Comparison of ENCODE assay signal across 8 cellular contexts in the genomic region with DNA sequence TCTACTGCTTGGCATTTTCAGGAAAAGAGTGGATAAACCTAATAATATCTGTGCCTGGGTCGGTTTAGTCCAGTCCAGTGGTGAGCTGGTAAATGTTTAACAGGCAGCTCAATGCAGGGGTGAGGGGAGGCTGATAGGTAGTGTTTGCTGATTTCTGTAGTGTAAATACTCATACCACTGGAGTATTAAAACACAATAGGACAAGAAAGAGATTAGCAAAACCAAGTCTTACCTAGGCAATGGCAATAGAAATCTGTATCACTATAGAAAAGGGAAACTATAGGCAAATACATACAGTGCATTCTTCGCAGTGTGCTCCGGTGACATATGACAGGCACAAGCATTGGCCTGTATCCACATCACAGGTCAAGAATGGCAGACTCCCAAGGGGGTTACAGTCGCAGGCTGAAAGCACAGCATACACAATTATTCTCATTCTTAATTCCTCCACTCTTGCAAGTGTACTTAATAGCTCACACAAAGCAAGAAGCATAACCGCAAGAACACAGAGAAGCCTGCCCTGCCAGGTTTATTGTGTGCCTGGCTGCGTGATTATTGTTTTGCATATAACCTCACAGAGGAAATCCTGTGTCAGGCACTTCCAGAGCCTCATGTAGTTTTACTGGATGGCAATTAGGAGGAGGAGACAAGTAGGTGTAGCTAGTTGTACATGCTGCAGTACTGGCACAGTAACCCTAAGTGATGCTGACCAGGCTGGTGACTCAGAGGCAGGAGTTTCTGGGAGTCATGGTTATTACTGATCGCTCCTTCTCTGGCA. TPM values are rescaled to one million over a fixed set of nuclear protein-coding genes. Genes with fewer than 3 reads are reported as not detected.
DNase-seq lines count a peak whose midpoint lies in the region; ATAC-seq and TF ChIP-seq lines count a peak whose summit lies in the region.

No MANE protein-coding gene starts in this region.

- intact Hi-C loops in breast epithelium (cut with DNase I; ENCODE audit: low total_unique reads), result no loop called here

- peak; percentile 50 for DNase-seq in DMS153 treated with DMSO at 0.1 percent for 48 hours (lab: John Stamatoyannopoulos, UW; ENCODE audit: unreplicated experiment)
- peak; percentile 85 for DNase-seq in LNCaP clone FGC (ENCODE audit: low read depth)
- DNase-seq in breast epithelium (ENCODE audit: low spot score in 2 of 2), result peak in 1 of 2 donors; percentile 35
- DNase-seq in NOMO-1 treated with DMSO at 0.1 percent for 48 hours (lab: John Stamatoyannopoulos, UW; ENCODE audit: unreplicated experiment), result no peak
- DNase-seq in activated naive CD4-positive, alpha-beta T cell treated with Interleukin-2 at 50 U/mL for 16 hours, result no peak
- DNase-seq in hippocampal formation (lab: John Stamatoyannopoulos, UW), result no peak

- H3K4me3 ChIP-seq in LNCaP clone FGC (ENCODE audit: low read depth, low read length) (peak overlapping the region; percentile 23), breast epithelium (no peak overlapping the region), mesodermal cell (ENCODE audit: extremely low read depth, insufficient read depth, low read length, poor library complexity, severe bottlenecking) (no peak overlapping the region)

- ATAC-seq in GM19351 (IDR thresholded peaks at IDR 0.05; ENCODE audit: unreplicated experiment), result no peak

- WGBS in mesodermal cell (ENCODE audit: insufficient coverage in 2 of 2), 2 experiments, result 82 to 91% methylated on average over 6 of the region's 7 CpGs

- H3K36me3 ChIP-seq in breast epithelium, result no peaks in the 10 kb centered on the region
- H3K36me3 ChIP-seq in mesodermal cell (ENCODE audit: control insufficient read depth, insufficient read depth, low read length), result no peaks in the 10 kb centered on the region

- H3K27ac ChIP-seq in breast epithelium (peak overlapping the region; percentile 57 to 81), mesodermal cell (ENCODE audit: low read depth, low read length, severe bottlenecking) (peak overlapping the region; percentile 89)

- TF ChIP-seq POLR2A in breast epithelium (IDR thresholded peaks at IDR 0.05), result no peak

- H3K9me3 ChIP-seq in breast epithelium (no peaks in the 10 kb centered on the region), mesodermal cell (ENCODE audit: control insufficient read depth, low read length) (no peaks in the 10 kb centered on the region)

- peaks cover 0 to 4% of the 10 kb centered on the region in 2 donors for H3K4me1 ChIP-seq in breast epithelium
- H3K4me1 ChIP-seq in mesodermal cell (ENCODE audit: control insufficient read depth, insufficient read depth, low read length, poor library complexity, severe bottlenecking), result peaks cover 30% of the 10 kb centered on the region

- H3K27me3 ChIP-seq in breast epithelium, result no peaks in the 10 kb centered on the region

- TF ChIP-seq CTCF in LNCaP clone FGC (IDR thresholded peaks at IDR 0.05; ENCODE audit: control insufficient read depth, extremely low read depth, insufficient read depth), result no peak
- no peak for TF ChIP-seq CTCF in breast epithelium (IDR thresholded peaks at IDR 0.05)

RNA-seq across cellular contexts. Expression of a gene that starts 35.0 kb away (rescaled TPM):
- under 1 TPM; 0.29 to 0.98 (median 0.48) TPM for total RNA-seq in breast epithelium
- 0.33 TPM for polyA plus RNA-seq in mesodermal cell (2013, experiment 1 of 2)
- polyA plus RNA-seq in mesodermal cell (2013, experiment 2 of 2), result not detected

Comparison
In these comparisons a context has a peak if more than half of its experiments do, and no peak if none do; other contexts are left out.
1. DNase-seq: peak in DMS153 treated with DMSO at 0.1 percent for 48 hours (single experiment) and LNCaP clone FGC (single experiment); none in NOMO-1 treated with DMSO at 0.1 percent for 48 hours (single experiment), activated naive CD4-positive, alpha-beta T cell treated with Interleukin-2 at 50 U/mL for 16 hours (single experiment) and hippocampal formation (0 of 2).